21 cellular contexts compared by ENCODE assay signal in the genomic region with DNA sequence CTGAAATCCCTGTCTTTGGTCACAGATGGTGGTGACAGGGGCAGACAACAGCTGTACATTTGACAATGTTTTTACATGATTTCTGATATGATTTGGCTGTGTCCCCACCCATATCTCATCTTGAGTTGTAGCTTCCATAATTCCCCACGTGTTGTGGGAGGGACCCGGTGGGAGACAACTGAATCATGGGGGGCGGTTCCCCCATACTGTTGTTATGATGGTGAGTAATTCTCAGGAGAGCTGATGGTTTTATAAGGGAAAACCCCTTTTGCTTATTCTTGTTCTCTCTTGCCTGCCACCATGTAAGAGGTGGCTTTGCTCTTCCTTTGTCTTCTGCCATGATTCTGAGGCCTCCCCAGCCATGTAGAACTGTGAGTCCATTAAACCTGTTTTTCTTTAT.
A peak's percentile ranks its signal among the peaks of the same experiment; 100 is the strongest.
DNase-seq lines count a peak whose midpoint lies in the region; ATAC-seq, FAIRE-seq and TF ChIP-seq lines count a peak whose summit lies in the region.
"Had no signal": no experiment of that assay in that cellular context is flagged by ENCODE, and none has a peak within 500 bp of the region (broad histone marks: within the 10 kb centered on the region; RNA-seq: fewer than 3 reads in every experiment).

No MANE protein-coding gene starts in this region.

- no peaks in the 10 kb centered on the region for H3K9me3 Mint-ChIP-seq in activated naive CD4-positive, alpha-beta T cell treated with anti-CD3 and anti-CD28 coated beads, Interleukin-2, amount 10 ng/mL, durations not matched to agents 7 days and 5 days
- H3K9me3 Mint-ChIP-seq: CD8-positive, alpha-beta T cell; natural killer cell had no signal

- H3K27ac ChIP-seq in GM23248 (no peak overlapping the region), GM12878 (ENCODE audit: control insufficient read depth, insufficient read depth) (no peak overlapping the region), HepG2 (ENCODE audit: extremely low read length, insufficient read depth, low read length) (no peak overlapping the region)
- H3K27ac ChIP-seq: hepatocyte, SJCRH30, uterus had no signal

- TF ChIP-seq CTCF in GM12878 (IDR thresholded peaks at IDR 0.05 in 2 of 3, conservative IDR thresholded peaks at IDR 0.05 in 1 of 3; ENCODE audit: control insufficient read depth in 2 of 3, extremely low read depth in 1 of 3, insufficient read depth in 1 of 3, low read depth in 3 of 3, low read length in 3 of 3) = no peak
- no peak for TF ChIP-seq CTCF in HepG2 (CRISPR knock-in tag; IDR thresholded peaks at IDR 0.05)

- no peak overlapping the region for H2AFZ ChIP-seq in GM23248
- H2AFZ ChIP-seq in GM12878 (ENCODE audit: control insufficient read depth, low read depth, low read length) = no peak overlapping the region
- H2AFZ ChIP-seq in HepG2 (ENCODE audit: low read length) = no peak overlapping the region
- H2AFZ ChIP-seq: hepatocyte had no signal

- no peak overlapping the region for H3K4me3 ChIP-seq in GM23248
- no peak overlapping the region for H3K4me3 ChIP-seq in GM12878
- H3K4me3 ChIP-seq in HepG2 (replicated peaks in 1 of 3; ENCODE audit: insufficient read depth in 1 of 3, low read depth in 2 of 3, low read length in 3 of 3) = no peak overlapping the region
- H3K4me3 ChIP-seq: hepatocyte, SJCRH30, uterus had no signal

- no peaks in the 10 kb centered on the region for H3K9me3 ChIP-seq in GM23248 (ENCODE audit: low read depth)
- no peaks in the 10 kb centered on the region; the same call in 2 of the 3 replicates for H3K9me3 ChIP-seq in GM12878 (replicated peaks; ENCODE audit: control insufficient read depth, insufficient read depth, low read length)
- H3K9me3 ChIP-seq in HepG2 (ENCODE audit: low read length) = no peaks in the 10 kb centered on the region
- H3K9me3 ChIP-seq: SJCRH30, uterus had no signal

- H3K4me1 Mint-ChIP-seq in activated naive CD4-positive, alpha-beta T cell treated with anti-CD3 and anti-CD28 coated beads, Interleukin-2, amount 10 ng/mL, durations not matched to agents 7 days and 5 days = no peaks in the 10 kb centered on the region

- no peak overlapping the region for H3K4me3 Mint-ChIP-seq in activated naive CD4-positive, alpha-beta T cell treated with anti-CD3 and anti-CD28 coated beads, Interleukin-2, amount 10 ng/mL, durations not matched to agents 7 days and 5 days
- H3K4me3 Mint-ChIP-seq: activated T-helper 1 cell treated with anti-CD3 and anti-CD28 coated beads, Interleukin-12 subunit alpha, Interleukin-12 subunit beta, Interleukin-2, Interleukin-4 antibody, amounts not matched to agents 30 ng/mL and 10 ng/mL and 1 ng/mL, durations not matched to agents 14 hours and 24 hours and 36 hours; CD8-positive, alpha-beta T cell; memory B cell; natural killer cell had no signal

- H3K9ac ChIP-seq in GM23248 (no peak overlapping the region), GM12878 (ENCODE audit: control insufficient read depth, insufficient read depth, low read length) (no peak overlapping the region), HepG2 (ENCODE audit: insufficient read depth, low read depth, low read length) (no peak overlapping the region)

- TF ChIP-seq RAD21 in GM12878 (IDR thresholded peaks at IDR 0.05; ENCODE audit: insufficient read depth, low read depth, low read length) (no peak), HepG2 (CRISPR knock-in tag; IDR thresholded peaks at IDR 0.05) (no peak)

- TF ChIP-seq EP300 in GM12878 (IDR thresholded peaks at IDR 0.05; ENCODE audit: borderline replicate concordance in 1 of 2, control insufficient read depth in 1 of 2, low read depth in 2 of 2, low read length in 2 of 2) (no peak), HepG2 (IDR thresholded peaks at IDR 0.05; ENCODE audit: low read depth in 2 of 2, low read length in 2 of 2) (no peak), HepG2 (CRISPR knock-in tag; IDR thresholded peaks at IDR 0.05; ENCODE audit: borderline replicate concordance) (no peak)

- no peaks in the 10 kb centered on the region for H3K27me3 ChIP-seq in GM23248 (replicated peaks; ENCODE audit: insufficient read depth)
- H3K27me3 ChIP-seq in GM12878 (replicated peaks in 1 of 2; ENCODE audit: control insufficient read depth in 2 of 2, insufficient read depth in 2 of 2, low read length in 1 of 2) = no peaks in the 10 kb centered on the region
- H3K27me3 ChIP-seq in HepG2 (ENCODE audit: control insufficient read depth in 1 of 2, insufficient read depth in 2 of 2, low read length in 2 of 2) = no peaks in the 10 kb centered on the region
- H3K27me3 ChIP-seq: hepatocyte, SJCRH30, uterus had no signal

- H3F3A ChIP-seq in GM23248 (ENCODE audit: insufficient read depth) = no peaks in the 10 kb centered on the region

- no peaks in the 10 kb centered on the region; the same call in 1 of the 2 replicates for H4K20me1 ChIP-seq in GM23248 (ENCODE audit: insufficient read depth)
- no peaks in the 10 kb centered on the region for H4K20me1 ChIP-seq in GM12878 (ENCODE audit: control insufficient read depth, insufficient read depth)
- H4K20me1 ChIP-seq in HepG2 (ENCODE audit: insufficient read depth, low read length) = no peaks in the 10 kb centered on the region

- ATAC-seq in GM12878 (peak; percentile 39), sciatic nerve (no peak), HepG2 (no peak), GM18511 (IDR thresholded peaks at IDR 0.05; ENCODE audit: unreplicated experiment) (no peak)
- ATAC-seq: CD8-positive, alpha-beta T cell; natural killer cell; PC-3 had no signal

- RAD21 ChIA-PET in GM12878 (lab: Charles Lee; ENCODE audit: unreplicated experiment) = interaction anchor here (0.8 kb wide), 1 partner anchor 90 kb away, joined by 3 read pairs; no protein-coding TSS in a partner anchor

- CTCF ChIA-PET in activated naive CD4-positive, alpha-beta T cell treated with anti-CD3 and anti-CD28 coated beads, Interleukin-2, amount 10 ng/mL, durations not matched to agents 7 days and 5 days (lab: Charles Lee) = no interaction called here
- CTCF ChIA-PET in GM12878 (lab: Yijun Ruan, JAX) (interaction anchor here (1.1 kb wide), 1 partner anchor 124 kb away, joined by 3 read pairs; no protein-coding TSS in a partner anchor), HepG2 (lab: Yijun Ruan, JAX; ENCODE audit: low intra/inter-chr PET ratio, low total read pairs) (no interaction called here)

- no peak overlapping the region for H3K27ac Mint-ChIP-seq in activated naive CD4-positive, alpha-beta T cell treated with anti-CD3 and anti-CD28 coated beads, Interleukin-2, amount 10 ng/mL, durations not matched to agents 7 days and 5 days
- H3K27ac Mint-ChIP-seq: activated T-helper 1 cell treated with anti-CD3 and anti-CD28 coated beads, Interleukin-12 subunit alpha, Interleukin-12 subunit beta, Interleukin-2, Interleukin-4 antibody, amounts not matched to agents 30 ng/mL and 10 ng/mL and 1 ng/mL, durations not matched to agents 14 hours and 24 hours and 36 hours; CD8-positive, alpha-beta T cell; memory B cell; natural killer cell had no signal

- SMC1A ChIA-PET in GM12878 (lab: Charles Lee; ENCODE audit: uncharacterized antibody, unreplicated experiment) = interaction anchor here (1.1 kb wide), 2 partner anchors 9 to 98 kb away, joined by 3 read pairs; no protein-coding TSS in a partner anchor

- in situ Hi-C loops in GM23248 (cut with MboI) (loop anchor here (25.0 kb wide), 1 partner anchor 363 kb away; a partner anchor contains a TSS), GM12878 (cut with MboI) (loop anchor here (10.0 kb wide), 1 partner anchor 355 kb away; a partner anchor contains a TSS), HepG2 (cut with HindIII; ENCODE audit: extremely low pct_ligation_motif_present, low pct_unique_long_range_greater_than_20kb) (no loop called here)

- no peaks in the 10 kb centered on the region for H3K9me2 ChIP-seq in GM23248 (ENCODE audit: insufficient read depth)

- BruUV-seq in GM12878 (replicated peaks; lab: Mats Ljungman, UMichigan) (no TSS peak), HepG2 (replicated peaks; lab: Mats Ljungman, UMichigan) (no TSS peak)

- H3K4me1 ChIP-seq in GM23248 (ENCODE audit: insufficient read depth) = no peaks in the 10 kb centered on the region
- H3K4me1 ChIP-seq in GM12878 (ENCODE audit: control insufficient read depth, insufficient read depth, low read length) = no peaks in the 10 kb centered on the region
- H3K4me1 ChIP-seq in HepG2 (ENCODE audit: insufficient read depth, low read length) = no peaks in the 10 kb centered on the region
- H3K4me1 ChIP-seq: SJCRH30, uterus had no signal

- no peaks in the 10 kb centered on the region for H3K27me3 Mint-ChIP-seq in activated naive CD4-positive, alpha-beta T cell treated with anti-CD3 and anti-CD28 coated beads, Interleukin-2, amount 10 ng/mL, durations not matched to agents 7 days and 5 days
- H3K27me3 Mint-ChIP-seq: memory B cell had no signal

- intact Hi-C loops in GM12878 (cut with micrococcal nuclease; ENCODE audit: unreplicated experiment) (no loop called here), sciatic nerve (cut with DNase I) (loop anchor here (10.0 kb wide), 1 partner anchor 365 kb away; no protein-coding TSS in a partner anchor), HepG2 (cut with micrococcal nuclease; ENCODE audit: unreplicated experiment) (no loop called here)

- peak; percentile 11 for DNase-seq in activated naive CD4-positive, alpha-beta T cell treated with Interleukin-2 at 50 U/mL for 16 hours
- no peak for DNase-seq in activated naive CD4-positive, alpha-beta T cell treated with anti-CD3 and anti-CD28 coated beads, Interleukin-2, amount 10 ng/mL, durations not matched to agents 7 days and 5 days
- DNase-seq in GM23248 (peak; percentile 32), GM12878 (ENCODE audit: low read depth, low spot score) (no peak), sciatic nerve (ENCODE audit: low spot score) (peak; percentile 17), islet precursor cell (no peak), HepG2 (ENCODE audit: low spot score) (no peak)
- DNase-seq: amygdala; CD8-positive, alpha-beta T cell; cerebellar nuclear complex; effector memory CD4-positive, alpha-beta T cell; kidney; natural killer cell; NCI-H1694; PC-3; uterus had no signal

- POLR2A ChIA-PET in GM12878 (lab: Charles Lee) = interaction anchor here (0.6 kb wide), 1 partner anchor 22 kb away, joined by 9 read pairs; no protein-coding TSS in a partner anchor
- POLR2A ChIA-PET in HepG2 (lab: Yijun Ruan, JAX) = no interaction called here

- TF ChIP-seq POLR2A in GM12878 (IDR thresholded peaks at IDR 0.05; ENCODE audit: low read depth, low read length) (no peak), HepG2 (IDR thresholded peaks at IDR 0.05; ENCODE audit: insufficient read depth in 1 of 2, low read depth in 2 of 2, low read length in 2 of 2) (no peak)

- H3K4me2 ChIP-seq in GM23248 (ENCODE audit: unreplicated experiment) (no peak overlapping the region), GM12878 (ENCODE audit: control insufficient read depth, insufficient read depth) (no peak overlapping the region), HepG2 (ENCODE audit: low read depth, low read length) (no peak overlapping the region)
- H3K4me2 ChIP-seq: hepatocyte had no signal

- H3K36me3 ChIP-seq in GM23248 (ENCODE audit: low read depth) (no peaks in the 10 kb centered on the region), GM12878 (ENCODE audit: control insufficient read depth in 2 of 2, insufficient read depth in 2 of 2, low read length in 1 of 2) (peaks cover 0 to 1% of the 10 kb centered on the region in 2 experiments; a peak in 1 of 4 replicates), HepG2 (replicated peaks in 1 of 2; ENCODE audit: control insufficient read depth in 1 of 2, insufficient read depth in 2 of 2, low read length in 2 of 2) (no peaks in the 10 kb centered on the region)
- H3K36me3 ChIP-seq: SJCRH30, uterus had no signal

- 66 to 92% methylated on average over 3 of the region's 3 CpGs for WGBS in GM23248 (ENCODE audit: low coverage in 1 of 2, low lambda C conversion rate in 2 of 2, missing lambda C conversion rate in 2 of 2), 2 experiments
- 4% methylated on average over 3 of the region's 3 CpGs for WGBS in GM12878 (ENCODE audit: insufficient coverage, insufficient replicate concordance, low lambda C conversion rate, missing lambda C conversion rate)
- WGBS in HepG2 (ENCODE audit: low lambda C conversion rate) = 72% methylated on average over 3 of the region's 3 CpGs

- H3K79me2 ChIP-seq in GM23248 (ENCODE audit: insufficient read depth) (no peaks in the 10 kb centered on the region), GM12878 (ENCODE audit: control insufficient read depth, insufficient read depth, low read length) (no peaks in the 10 kb centered on the region), HepG2 (ENCODE audit: insufficient read depth, low read length) (no peaks in the 10 kb centered on the region)
- H3K79me2 ChIP-seq: hepatocyte had no signal

- FAIRE-seq in GM12878 (lab: Jason Lieb, UNC) = no peak
- no peak for FAIRE-seq in HepG2 (lab: Jason Lieb, UNC)
- FAIRE-seq: kidney had no signal

- H3K36me3 Mint-ChIP-seq in activated naive CD4-positive, alpha-beta T cell treated with anti-CD3 and anti-CD28 coated beads, Interleukin-2, amount 10 ng/mL, durations not matched to agents 7 days and 5 days = no peaks in the 10 kb centered on the region
- H3K36me3 Mint-ChIP-seq: natural killer cell had no signal

Comparison
In these comparisons a context has a peak if more than half of its experiments do, and no peak if none do; other contexts are left out.
1. DNase-seq: peak in activated naive CD4-positive, alpha-beta T cell treated with Interleukin-2 at 50 U/mL for 16 hours (single experiment), GM23248 (single experiment) and sciatic nerve (single experiment); none in activated naive CD4-positive, alpha-beta T cell treated with anti-CD3 and anti-CD28 coated beads, Interleukin-2, amount 10 ng/mL, durations not matched to agents 7 days and 5 days (single experiment), GM12878 (single experiment), islet precursor cell (single experiment) and HepG2 (single experiment).